In the genomic region with DNA sequence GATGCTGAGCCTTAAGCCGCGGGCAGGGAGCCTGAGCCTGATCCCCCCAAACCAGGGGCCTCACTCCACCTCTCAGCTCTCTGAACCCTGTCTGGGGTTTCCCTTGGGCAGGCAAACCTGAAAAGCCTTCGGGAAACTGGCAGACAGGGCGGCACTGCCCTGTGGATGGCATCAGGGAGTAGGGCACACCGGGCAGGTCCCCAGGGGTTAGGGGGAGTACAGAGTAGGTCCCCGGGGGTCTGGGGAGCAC, we compare ENCODE assay signal across 10 cellular contexts. TPM values are rescaled to one million over a fixed set of nuclear protein-coding genes. Genes with fewer than 3 reads are reported as not detected.
A peak's percentile ranks its signal among the peaks of the same experiment; 100 is the strongest.
DNase-seq lines count a peak whose midpoint lies in the region; ATAC-seq, FAIRE-seq and TF ChIP-seq lines count a peak whose summit lies in the region.
"Had no signal": no experiment of that assay in that cellular context is flagged by ENCODE, and none has a peak within 500 bp of the region (broad histone marks: within the 10 kb centered on the region; RNA-seq: fewer than 3 reads in every experiment).

No MANE protein-coding gene starts in this region.

- H3K9me3 ChIP-seq in SK-N-SH = no peaks in the 10 kb centered on the region

- TF ChIP-seq CTCF in SK-N-SH (IDR thresholded peaks at IDR 0.05) = no peak

- no peaks in the 10 kb centered on the region for H3K27me3 ChIP-seq in SK-N-SH (ENCODE audit: insufficient read depth)
- no peaks in the 10 kb centered on the region for H3K27me3 ChIP-seq in layer of hippocampus (ENCODE audit: control insufficient read depth, insufficient read depth, low read length)

- ATAC-seq in SK-N-SH treated with all-trans-retinoic acid at 6 μM for 48 hours = no peak
- ATAC-seq in HG03159 (IDR thresholded peaks at IDR 0.05; ENCODE audit: unreplicated experiment) = no peak

- peaks cover 8% of the 10 kb centered on the region for H3F3A ChIP-seq in SK-N-SH (replicated peaks; ENCODE audit: insufficient read depth)

- H3K4me1 Mint-ChIP-seq in activated naive CD8-positive, alpha-beta T cell (ENCODE audit: low read depth) = peaks cover 20% of the 10 kb centered on the region

- H3K79me2 ChIP-seq in SK-N-SH (ENCODE audit: insufficient read depth) = peaks cover 1% of the 10 kb centered on the region

- H3K9ac ChIP-seq in SK-N-SH = no peak overlapping the region

- peak overlapping the region in 1 of 2 experiments; percentile 37; a peak in 1 of 4 replicates for H3K4me3 ChIP-seq in SK-N-SH (ENCODE audit: low read depth in 2 of 2, low read length in 1 of 2)

- H3K27ac Mint-ChIP-seq in activated naive CD8-positive, alpha-beta T cell = peak overlapping the region; percentile 82

- H2AFZ ChIP-seq in SK-N-SH (ENCODE audit: low read depth) = no peak overlapping the region

- WGBS in SK-N-SH (ENCODE audit: low lambda C conversion rate) = no CpG with 5 or more reads among the region's 6 CpGs

- peaks cover 7 to 66% of the 10 kb centered on the region in 2 experiments for H3K36me3 ChIP-seq in SK-N-SH (replicated peaks in 1 of 2; ENCODE audit: control insufficient read depth in 1 of 2, insufficient read depth in 2 of 2, low read length in 1 of 2)

- CTCF ChIA-PET in SK-N-SH (lab: Yijun Ruan, JAX) = interaction anchor here (1.0 to 2.1 kb wide), 2 partner anchors 22 to 29 kb away, joined by 3 to 11 read pairs; no protein-coding TSS in a partner anchor

- H4K20me1 ChIP-seq in SK-N-SH (ENCODE audit: insufficient read depth) = peaks cover 39% of the 10 kb centered on the region

- no peaks in the 10 kb centered on the region for H3K36me3 Mint-ChIP-seq in activated naive CD8-positive, alpha-beta T cell

- no peaks in the 10 kb centered on the region for H3K9me2 ChIP-seq in SK-N-SH

- no peak for TF ChIP-seq EP300 in SK-N-SH (IDR thresholded peaks at IDR 0.05; ENCODE audit: borderline replicate concordance in 1 of 2, low read depth in 1 of 2, low read length in 1 of 2)

- no peak for FAIRE-seq in GM19239 (lab: Jason Lieb, UNC)
- FAIRE-seq: A204.1, TTC549 had no signal

- peak overlapping the region; percentile 68 for H3K4me3 Mint-ChIP-seq in activated naive CD8-positive, alpha-beta T cell

- H3K4me1 ChIP-seq in SK-N-SH (ENCODE audit: control insufficient read depth in 1 of 2, insufficient read depth in 2 of 2, low read depth in 1 of 2, low read length in 1 of 2) = peaks cover 8 to 40% of the 10 kb centered on the region in 2 experiments; a peak in 3 of 4 replicates

- no peak for TF ChIP-seq RAD21 in SK-N-SH (IDR thresholded peaks at IDR 0.05; ENCODE audit: low read length)

- POLR2A ChIA-PET in SK-N-SH (lab: Yijun Ruan, JAX) = interaction anchor here (3.5 kb wide), 1 partner anchor 9 kb away, joined by 13 read pairs; no protein-coding TSS in a partner anchor

- H3K4me2 ChIP-seq in SK-N-SH = 0 out of 2 replicates have a peak overlapping the region, but pooled peaks have one; percentile 80

- DNase-seq in SK-N-SH = no peak
- DNase-seq in GM19239 (ENCODE audit: insufficient read length, low spot score) = no peak
- DNase-seq in NCI-H526 (lab: John Stamatoyannopoulos, UW) = no peak

- H3K27ac ChIP-seq in SK-N-SH (ENCODE audit: low read depth in 2 of 2, low read length in 1 of 2) (peak overlapping the region; percentile 40 to 91; a peak in 3 of 4 replicates), layer of hippocampus (ENCODE audit: low read depth, low read length) (peak overlapping the region; percentile 98), temporal lobe (ENCODE audit: low read depth, low read length) (peak overlapping the region; percentile 90)

- no peaks in the 10 kb centered on the region for H3K9me3 Mint-ChIP-seq in activated naive CD8-positive, alpha-beta T cell (ENCODE audit: low read depth)

- no peaks in the 10 kb centered on the region for H3K27me3 Mint-ChIP-seq in activated naive CD8-positive, alpha-beta T cell

TF ChIP-seq in SK-N-SH, 30 proteins besides CTCF, POLR2A, EP300 and RAD21 (continues in another document):
- TF ChIP-seq CHD2 (IDR thresholded peaks at IDR 0.05; ENCODE audit: low read length, partially characterized antibody) (no peak), FOSL2 (IDR thresholded peaks at IDR 0.05; ENCODE audit: borderline replicate concordance, low read depth) (no peak), GABPA (IDR thresholded peaks at IDR 0.05; ENCODE audit: low read depth) (no peak), JUND (IDR thresholded peaks at IDR 0.05) (no peak), FOXJ3 (CRISPR knock-in tag; IDR thresholded peaks at IDR 0.05) (no peak)
- TF ChIP-seq, protein P1, sequence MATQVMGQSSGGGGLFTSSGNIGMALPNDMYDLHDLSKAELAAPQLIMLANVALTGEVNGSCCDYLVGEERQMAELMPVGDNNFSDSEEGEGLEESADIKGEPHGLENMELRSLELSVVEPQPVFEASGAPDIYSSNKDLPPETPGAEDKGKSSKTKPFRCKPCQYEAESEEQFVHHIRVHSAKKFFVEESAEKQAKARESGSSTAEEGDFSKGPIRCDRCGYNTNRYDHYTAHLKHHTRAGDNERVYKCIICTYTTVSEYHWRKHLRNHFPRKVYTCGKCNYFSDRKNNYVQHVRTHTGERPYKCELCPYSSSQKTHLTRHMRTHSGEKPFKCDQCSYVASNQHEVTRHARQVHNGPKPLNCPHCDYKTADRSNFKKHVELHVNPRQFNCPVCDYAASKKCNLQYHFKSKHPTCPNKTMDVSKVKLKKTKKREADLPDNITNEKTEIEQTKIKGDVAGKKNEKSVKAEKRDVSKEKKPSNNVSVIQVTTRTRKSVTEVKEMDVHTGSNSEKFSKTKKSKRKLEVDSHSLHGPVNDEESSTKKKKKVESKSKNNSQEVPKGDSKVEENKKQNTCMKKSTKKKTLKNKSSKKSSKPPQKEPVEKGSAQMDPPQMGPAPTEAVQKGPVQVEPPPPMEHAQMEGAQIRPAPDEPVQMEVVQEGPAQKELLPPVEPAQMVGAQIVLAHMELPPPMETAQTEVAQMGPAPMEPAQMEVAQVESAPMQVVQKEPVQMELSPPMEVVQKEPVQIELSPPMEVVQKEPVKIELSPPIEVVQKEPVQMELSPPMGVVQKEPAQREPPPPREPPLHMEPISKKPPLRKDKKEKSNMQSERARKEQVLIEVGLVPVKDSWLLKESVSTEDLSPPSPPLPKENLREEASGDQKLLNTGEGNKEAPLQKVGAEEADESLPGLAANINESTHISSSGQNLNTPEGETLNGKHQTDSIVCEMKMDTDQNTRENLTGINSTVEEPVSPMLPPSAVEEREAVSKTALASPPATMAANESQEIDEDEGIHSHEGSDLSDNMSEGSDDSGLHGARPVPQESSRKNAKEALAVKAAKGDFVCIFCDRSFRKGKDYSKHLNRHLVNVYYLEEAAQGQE (IDR thresholded peaks at IDR 0.05; ENCODE audit: low read depth, low read length) = no peak

TF ChIP-seq in SK-N-SH treated with all-trans-retinoic acid at 6 μM for 48 hours, 23 proteins besides CTCF, POLR2A, EP300 and RAD21 (continues in another document):
- TF ChIP-seq, protein P2, sequence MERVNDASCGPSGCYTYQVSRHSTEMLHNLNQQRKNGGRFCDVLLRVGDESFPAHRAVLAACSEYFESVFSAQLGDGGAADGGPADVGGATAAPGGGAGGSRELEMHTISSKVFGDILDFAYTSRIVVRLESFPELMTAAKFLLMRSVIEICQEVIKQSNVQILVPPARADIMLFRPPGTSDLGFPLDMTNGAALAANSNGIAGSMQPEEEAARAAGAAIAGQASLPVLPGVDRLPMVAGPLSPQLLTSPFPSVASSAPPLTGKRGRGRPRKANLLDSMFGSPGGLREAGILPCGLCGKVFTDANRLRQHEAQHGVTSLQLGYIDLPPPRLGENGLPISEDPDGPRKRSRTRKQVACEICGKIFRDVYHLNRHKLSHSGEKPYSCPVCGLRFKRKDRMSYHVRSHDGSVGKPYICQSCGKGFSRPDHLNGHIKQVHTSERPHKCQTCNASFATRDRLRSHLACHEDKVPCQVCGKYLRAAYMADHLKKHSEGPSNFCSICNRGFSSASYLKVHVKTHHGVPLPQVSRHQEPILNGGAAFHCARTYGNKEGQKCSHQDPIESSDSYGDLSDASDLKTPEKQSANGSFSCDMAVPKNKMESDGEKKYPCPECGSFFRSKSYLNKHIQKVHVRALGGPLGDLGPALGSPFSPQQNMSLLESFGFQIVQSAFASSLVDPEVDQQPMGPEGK (CRISPR knock-in tag; IDR thresholded peaks at IDR 0.05; ENCODE audit: borderline replicate concordance) = no peak
- no peak for TF ChIP-seq GLIS3 (CRISPR knock-in tag; IDR thresholded peaks at IDR 0.05)
- no peak for TF ChIP-seq TCF4 (CRISPR knock-in tag; IDR thresholded peaks at IDR 0.05; ENCODE audit: borderline replicate concordance)
- TF ChIP-seq ZFP30 (CRISPR knock-in tag; IDR thresholded peaks at IDR 0.05) = no peak
- TF ChIP-seq PPARA (CRISPR knock-in tag; IDR thresholded peaks at IDR 0.05; ENCODE audit: borderline replicate concordance) = no peak
- no peak for TF ChIP-seq CSDC2 (CRISPR knock-in tag; IDR thresholded peaks at IDR 0.05)
- no peak for TF ChIP-seq OSR1 (CRISPR knock-in tag; IDR thresholded peaks at IDR 0.05)
- no peak for TF ChIP-seq ZC3H10 (CRISPR knock-in tag; IDR thresholded peaks at IDR 0.05)
- no peak for TF ChIP-seq CREB5 (CRISPR knock-in tag; IDR thresholded peaks at IDR 0.05; ENCODE audit: low read depth)
- no peak for TF ChIP-seq ZNF70 (CRISPR knock-in tag; IDR thresholded peaks at IDR 0.05)
- no peak for TF ChIP-seq RARB (CRISPR knock-in tag; IDR thresholded peaks at IDR 0.05)

RNA-seq across cellular contexts. Expression of gene MKNK2, which starts 9.7 kb away (rescaled TPM):
- 58.9 and 65.4 TPM in 2 replicates for polyA plus RNA-seq in SK-N-SH (2012; rRNA removed)
- 32.5 and 45.8 TPM in 2 replicates for polyA plus RNA-seq in SK-N-SH (2012; cell fraction: cytosol; rRNA removed)
- 109 and 141 TPM in 2 replicates for polyA plus RNA-seq in SK-N-SH (2012; cell fraction: nucleus; rRNA removed)
- 13.0 TPM for total RNA-seq in temporal lobe

RNA-seq across cellular contexts. Expression of gene BTBD2, which starts 25.8 kb away (rescaled TPM):
- 54.4 and 66.8 TPM in 2 replicates for polyA plus RNA-seq in SK-N-SH (2012; rRNA removed)
- polyA plus RNA-seq in SK-N-SH (2012; cell fraction: cytosol; rRNA removed) = 21.2 and 45.9 TPM in 2 replicates
- polyA plus RNA-seq in SK-N-SH (2012; cell fraction: nucleus; rRNA removed) = 64.3 and 71.6 TPM in 2 replicates
- 56.5 TPM for total RNA-seq in temporal lobe

RNA-seq across cellular contexts. Expression of gene MOB3A, which starts 54.8 kb away (rescaled TPM):
- 21.4 and 24.1 TPM in 2 replicates for polyA plus RNA-seq in SK-N-SH (2012; rRNA removed)
- polyA plus RNA-seq in SK-N-SH (2012; cell fraction: cytosol; rRNA removed) = 10.3 and 14.6 TPM in 2 replicates
- 18.1 and 18.8 TPM in 2 replicates for polyA plus RNA-seq in SK-N-SH (2012; cell fraction: nucleus; rRNA removed)
- total RNA-seq in temporal lobe = 13.0 TPM

RNA-seq across cellular contexts. Expression of gene IZUMO4, which starts 55.4 kb away (rescaled TPM):
- 4.6 and 10.3 TPM in 2 replicates for polyA plus RNA-seq in SK-N-SH (2012; rRNA removed)
- 1.0 and 1.1 TPM in 2 replicates for polyA plus RNA-seq in SK-N-SH (2012; cell fraction: cytosol; rRNA removed)
- polyA plus RNA-seq in SK-N-SH (2012; cell fraction: nucleus; rRNA removed) = 72.7 and 86.9 TPM in 2 replicates
- total RNA-seq in temporal lobe = 3.0 TPM
